In genomic region chr6:30717129-30717844, GRCh38 we compare ENCODE assay signal across 1 cellular context.
TF ChIP-seq lines count a peak whose summit lies in the region.

A gene with protein sequence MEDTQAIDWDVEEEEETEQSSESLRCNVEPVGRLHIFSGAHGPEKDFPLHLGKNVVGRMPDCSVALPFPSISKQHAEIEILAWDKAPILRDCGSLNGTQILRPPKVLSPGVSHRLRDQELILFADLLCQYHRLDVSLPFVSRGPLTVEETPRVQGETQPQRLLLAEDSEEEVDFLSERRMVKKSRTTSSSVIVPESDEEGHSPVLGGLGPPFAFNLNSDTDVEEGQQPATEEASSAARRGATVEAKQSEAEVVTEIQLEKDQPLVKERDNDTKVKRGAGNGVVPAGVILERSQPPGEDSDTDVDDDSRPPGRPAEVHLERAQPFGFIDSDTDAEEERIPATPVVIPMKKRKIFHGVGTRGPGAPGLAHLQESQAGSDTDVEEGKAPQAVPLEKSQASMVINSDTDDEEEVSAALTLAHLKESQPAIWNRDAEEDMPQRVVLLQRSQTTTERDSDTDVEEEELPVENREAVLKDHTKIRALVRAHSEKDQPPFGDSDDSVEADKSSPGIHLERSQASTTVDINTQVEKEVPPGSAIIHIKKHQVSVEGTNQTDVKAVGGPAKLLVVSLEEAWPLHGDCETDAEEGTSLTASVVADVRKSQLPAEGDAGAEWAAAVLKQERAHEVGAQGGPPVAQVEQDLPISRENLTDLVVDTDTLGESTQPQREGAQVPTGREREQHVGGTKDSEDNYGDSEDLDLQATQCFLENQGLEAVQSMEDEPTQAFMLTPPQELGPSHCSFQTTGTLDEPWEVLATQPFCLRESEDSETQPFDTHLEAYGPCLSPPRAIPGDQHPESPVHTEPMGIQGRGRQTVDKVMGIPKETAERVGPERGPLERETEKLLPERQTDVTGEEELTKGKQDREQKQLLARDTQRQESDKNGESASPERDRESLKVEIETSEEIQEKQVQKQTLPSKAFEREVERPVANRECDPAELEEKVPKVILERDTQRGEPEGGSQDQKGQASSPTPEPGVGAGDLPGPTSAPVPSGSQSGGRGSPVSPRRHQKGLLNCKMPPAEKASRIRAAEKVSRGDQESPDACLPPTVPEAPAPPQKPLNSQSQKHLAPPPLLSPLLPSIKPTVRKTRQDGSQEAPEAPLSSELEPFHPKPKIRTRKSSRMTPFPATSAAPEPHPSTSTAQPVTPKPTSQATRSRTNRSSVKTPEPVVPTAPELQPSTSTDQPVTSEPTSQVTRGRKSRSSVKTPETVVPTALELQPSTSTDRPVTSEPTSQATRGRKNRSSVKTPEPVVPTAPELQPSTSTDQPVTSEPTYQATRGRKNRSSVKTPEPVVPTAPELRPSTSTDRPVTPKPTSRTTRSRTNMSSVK (N-terminal part only) (minus strand): TSS chr6:30717281. CDS start chr6:30715175, 2,106 bp downstream.

TF ChIP-seq in HepG2, 621 proteins besides CTCF, POLR2A, EP300 and RAD21 (continued from another document and continues in another):
- TF ChIP-seq, protein P1, sequence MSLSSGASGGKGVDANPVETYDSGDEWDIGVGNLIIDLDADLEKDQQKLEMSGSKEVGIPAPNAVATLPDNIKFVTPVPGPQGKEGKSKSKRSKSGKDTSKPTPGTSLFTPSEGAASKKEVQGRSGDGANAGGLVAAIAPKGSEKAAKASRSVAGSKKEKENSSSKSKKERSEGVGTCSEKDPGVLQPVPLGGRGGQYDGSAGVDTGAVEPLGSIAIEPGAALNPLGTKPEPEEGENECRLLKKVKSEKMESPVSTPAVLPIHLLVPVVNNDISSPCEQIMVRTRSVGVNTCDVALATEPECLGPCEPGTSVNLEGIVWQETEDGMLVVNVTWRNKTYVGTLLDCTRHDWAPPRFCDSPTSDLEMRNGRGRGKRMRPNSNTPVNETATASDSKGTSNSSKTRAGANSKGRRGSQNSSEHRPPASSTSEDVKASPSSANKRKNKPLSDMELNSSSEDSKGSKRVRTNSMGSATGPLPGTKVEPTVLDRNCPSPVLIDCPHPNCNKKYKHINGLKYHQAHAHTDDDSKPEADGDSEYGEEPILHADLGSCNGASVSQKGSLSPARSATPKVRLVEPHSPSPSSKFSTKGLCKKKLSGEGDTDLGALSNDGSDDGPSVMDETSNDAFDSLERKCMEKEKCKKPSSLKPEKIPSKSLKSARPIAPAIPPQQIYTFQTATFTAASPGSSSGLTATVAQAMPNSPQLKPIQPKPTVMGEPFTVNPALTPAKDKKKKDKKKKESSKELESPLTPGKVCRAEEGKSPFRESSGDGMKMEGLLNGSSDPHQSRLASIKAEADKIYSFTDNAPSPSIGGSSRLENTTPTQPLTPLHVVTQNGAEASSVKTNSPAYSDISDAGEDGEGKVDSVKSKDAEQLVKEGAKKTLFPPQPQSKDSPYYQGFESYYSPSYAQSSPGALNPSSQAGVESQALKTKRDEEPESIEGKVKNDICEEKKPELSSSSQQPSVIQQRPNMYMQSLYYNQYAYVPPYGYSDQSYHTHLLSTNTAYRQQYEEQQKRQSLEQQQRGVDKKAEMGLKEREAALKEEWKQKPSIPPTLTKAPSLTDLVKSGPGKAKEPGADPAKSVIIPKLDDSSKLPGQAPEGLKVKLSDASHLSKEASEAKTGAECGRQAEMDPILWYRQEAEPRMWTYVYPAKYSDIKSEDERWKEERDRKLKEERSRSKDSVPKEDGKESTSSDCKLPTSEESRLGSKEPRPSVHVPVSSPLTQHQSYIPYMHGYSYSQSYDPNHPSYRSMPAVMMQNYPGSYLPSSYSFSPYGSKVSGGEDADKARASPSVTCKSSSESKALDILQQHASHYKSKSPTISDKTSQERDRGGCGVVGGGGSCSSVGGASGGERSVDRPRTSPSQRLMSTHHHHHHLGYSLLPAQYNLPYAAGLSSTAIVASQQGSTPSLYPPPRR (CRISPR knock-in tag; IDR thresholded peaks at IDR 0.05; ENCODE audit: borderline replicate concordance) = peak; percentile 85
- TF ChIP-seq POLR2AphosphoS5 (IDR thresholded peaks at IDR 0.05; ENCODE audit: low read depth, low read length) (peak; percentile 91), ZSCAN31 (CRISPR knock-in tag; IDR thresholded peaks at IDR 0.05; ENCODE audit: low read depth) (peak; percentile 88), ZNF83 (CRISPR knock-in tag; IDR thresholded peaks at IDR 0.05; ENCODE audit: borderline replicate concordance) (peak; percentile 70; the same call in 1 of the 2 replicates), ZNF839 (CRISPR knock-in tag; IDR thresholded peaks at IDR 0.05; ENCODE audit: borderline replicate concordance) (0 out of 2 replicates have a peak, but pooled peaks have one; percentile 75), BHLHE40 (IDR thresholded peaks at IDR 0.05; ENCODE audit: low read length) (peak; percentile 55), SMYD3 (CRISPR knock-in tag; IDR thresholded peaks at IDR 0.05) (peak; percentile 98), ZNF136 (CRISPR knock-in tag; IDR thresholded peaks at IDR 0.05; ENCODE audit: low read depth) (peak; percentile 60; the same call in 1 of the 2 replicates), TFDP2 (CRISPR knock-in tag; IDR thresholded peaks at IDR 0.05) (peak; percentile 100), PRDM15 (CRISPR knock-in tag; IDR thresholded peaks at IDR 0.05) (no peak), ZC3H4 (CRISPR knock-in tag; IDR thresholded peaks at IDR 0.05; ENCODE audit: borderline replicate concordance) (no peak; the same call in 1 of the 2 replicates), ARNT (IDR thresholded peaks at IDR 0.05) (no peak), ZNF562 (CRISPR knock-in tag; IDR thresholded peaks at IDR 0.05; ENCODE audit: borderline replicate concordance) (peak; percentile 64; the same call in 1 of the 2 replicates), TCF12 (IDR thresholded peaks at IDR 0.05) (no peak), TCF12 (CRISPR knock-in tag; IDR thresholded peaks at IDR 0.05) (peak; percentile 74; the same call in 1 of the 2 replicates), ZNF296 (CRISPR knock-in tag; conservative IDR thresholded peaks at IDR 0.05) (no peak), TEF (CRISPR knock-in tag; IDR thresholded peaks at IDR 0.05) (no peak; the same call in 1 of the 2 replicates), ZNF333 (CRISPR knock-in tag; IDR thresholded peaks at IDR 0.05; ENCODE audit: borderline replicate concordance) (peak; percentile 95; the same call in 1 of the 2 replicates)
- TF ChIP-seq, protein P2, sequence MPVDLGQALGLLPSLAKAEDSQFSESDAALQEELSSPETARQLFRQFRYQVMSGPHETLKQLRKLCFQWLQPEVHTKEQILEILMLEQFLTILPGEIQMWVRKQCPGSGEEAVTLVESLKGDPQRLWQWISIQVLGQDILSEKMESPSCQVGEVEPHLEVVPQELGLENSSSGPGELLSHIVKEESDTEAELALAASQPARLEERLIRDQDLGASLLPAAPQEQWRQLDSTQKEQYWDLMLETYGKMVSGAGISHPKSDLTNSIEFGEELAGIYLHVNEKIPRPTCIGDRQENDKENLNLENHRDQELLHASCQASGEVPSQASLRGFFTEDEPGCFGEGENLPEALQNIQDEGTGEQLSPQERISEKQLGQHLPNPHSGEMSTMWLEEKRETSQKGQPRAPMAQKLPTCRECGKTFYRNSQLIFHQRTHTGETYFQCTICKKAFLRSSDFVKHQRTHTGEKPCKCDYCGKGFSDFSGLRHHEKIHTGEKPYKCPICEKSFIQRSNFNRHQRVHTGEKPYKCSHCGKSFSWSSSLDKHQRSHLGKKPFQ (CRISPR knock-in tag; IDR thresholded peaks at IDR 0.05; ENCODE audit: insufficient replicate concordance) = peak; percentile 59
- TF ChIP-seq, protein P3, sequence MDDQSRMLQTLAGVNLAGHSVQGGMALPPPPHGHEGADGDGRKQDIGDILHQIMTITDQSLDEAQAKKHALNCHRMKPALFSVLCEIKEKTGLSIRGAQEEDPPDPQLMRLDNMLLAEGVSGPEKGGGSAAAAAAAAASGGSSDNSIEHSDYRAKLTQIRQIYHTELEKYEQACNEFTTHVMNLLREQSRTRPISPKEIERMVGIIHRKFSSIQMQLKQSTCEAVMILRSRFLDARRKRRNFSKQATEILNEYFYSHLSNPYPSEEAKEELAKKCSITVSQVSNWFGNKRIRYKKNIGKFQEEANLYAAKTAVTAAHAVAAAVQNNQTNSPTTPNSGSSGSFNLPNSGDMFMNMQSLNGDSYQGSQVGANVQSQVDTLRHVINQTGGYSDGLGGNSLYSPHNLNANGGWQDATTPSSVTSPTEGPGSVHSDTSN (CRISPR knock-in tag; IDR thresholded peaks at IDR 0.05; ENCODE audit: borderline replicate concordance) = peak; percentile 91; the same call in 1 of the 2 replicates
- TF ChIP-seq, protein P4, sequence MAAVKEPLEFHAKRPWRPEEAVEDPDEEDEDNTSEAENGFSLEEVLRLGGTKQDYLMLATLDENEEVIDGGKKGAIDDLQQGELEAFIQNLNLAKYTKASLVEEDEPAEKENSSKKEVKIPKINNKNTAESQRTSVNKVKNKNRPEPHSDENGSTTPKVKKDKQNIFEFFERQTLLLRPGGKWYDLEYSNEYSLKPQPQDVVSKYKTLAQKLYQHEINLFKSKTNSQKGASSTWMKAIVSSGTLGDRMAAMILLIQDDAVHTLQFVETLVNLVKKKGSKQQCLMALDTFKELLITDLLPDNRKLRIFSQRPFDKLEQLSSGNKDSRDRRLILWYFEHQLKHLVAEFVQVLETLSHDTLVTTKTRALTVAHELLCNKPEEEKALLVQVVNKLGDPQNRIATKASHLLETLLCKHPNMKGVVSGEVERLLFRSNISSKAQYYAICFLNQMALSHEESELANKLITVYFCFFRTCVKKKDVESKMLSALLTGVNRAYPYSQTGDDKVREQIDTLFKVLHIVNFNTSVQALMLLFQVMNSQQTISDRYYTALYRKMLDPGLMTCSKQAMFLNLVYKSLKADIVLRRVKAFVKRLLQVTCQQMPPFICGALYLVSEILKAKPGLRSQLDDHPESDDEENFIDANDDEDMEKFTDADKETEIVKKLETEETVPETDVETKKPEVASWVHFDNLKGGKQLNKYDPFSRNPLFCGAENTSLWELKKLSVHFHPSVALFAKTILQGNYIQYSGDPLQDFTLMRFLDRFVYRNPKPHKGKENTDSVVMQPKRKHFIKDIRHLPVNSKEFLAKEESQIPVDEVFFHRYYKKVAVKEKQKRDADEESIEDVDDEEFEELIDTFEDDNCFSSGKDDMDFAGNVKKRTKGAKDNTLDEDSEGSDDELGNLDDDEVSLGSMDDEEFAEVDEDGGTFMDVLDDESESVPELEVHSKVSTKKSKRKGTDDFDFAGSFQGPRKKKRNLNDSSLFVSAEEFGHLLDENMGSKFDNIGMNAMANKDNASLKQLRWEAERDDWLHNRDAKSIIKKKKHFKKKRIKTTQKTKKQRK (IDR thresholded peaks at IDR 0.05; ENCODE audit: low read length) = no peak; the same call in 1 of the 2 replicates
- TF ChIP-seq, protein P5, sequence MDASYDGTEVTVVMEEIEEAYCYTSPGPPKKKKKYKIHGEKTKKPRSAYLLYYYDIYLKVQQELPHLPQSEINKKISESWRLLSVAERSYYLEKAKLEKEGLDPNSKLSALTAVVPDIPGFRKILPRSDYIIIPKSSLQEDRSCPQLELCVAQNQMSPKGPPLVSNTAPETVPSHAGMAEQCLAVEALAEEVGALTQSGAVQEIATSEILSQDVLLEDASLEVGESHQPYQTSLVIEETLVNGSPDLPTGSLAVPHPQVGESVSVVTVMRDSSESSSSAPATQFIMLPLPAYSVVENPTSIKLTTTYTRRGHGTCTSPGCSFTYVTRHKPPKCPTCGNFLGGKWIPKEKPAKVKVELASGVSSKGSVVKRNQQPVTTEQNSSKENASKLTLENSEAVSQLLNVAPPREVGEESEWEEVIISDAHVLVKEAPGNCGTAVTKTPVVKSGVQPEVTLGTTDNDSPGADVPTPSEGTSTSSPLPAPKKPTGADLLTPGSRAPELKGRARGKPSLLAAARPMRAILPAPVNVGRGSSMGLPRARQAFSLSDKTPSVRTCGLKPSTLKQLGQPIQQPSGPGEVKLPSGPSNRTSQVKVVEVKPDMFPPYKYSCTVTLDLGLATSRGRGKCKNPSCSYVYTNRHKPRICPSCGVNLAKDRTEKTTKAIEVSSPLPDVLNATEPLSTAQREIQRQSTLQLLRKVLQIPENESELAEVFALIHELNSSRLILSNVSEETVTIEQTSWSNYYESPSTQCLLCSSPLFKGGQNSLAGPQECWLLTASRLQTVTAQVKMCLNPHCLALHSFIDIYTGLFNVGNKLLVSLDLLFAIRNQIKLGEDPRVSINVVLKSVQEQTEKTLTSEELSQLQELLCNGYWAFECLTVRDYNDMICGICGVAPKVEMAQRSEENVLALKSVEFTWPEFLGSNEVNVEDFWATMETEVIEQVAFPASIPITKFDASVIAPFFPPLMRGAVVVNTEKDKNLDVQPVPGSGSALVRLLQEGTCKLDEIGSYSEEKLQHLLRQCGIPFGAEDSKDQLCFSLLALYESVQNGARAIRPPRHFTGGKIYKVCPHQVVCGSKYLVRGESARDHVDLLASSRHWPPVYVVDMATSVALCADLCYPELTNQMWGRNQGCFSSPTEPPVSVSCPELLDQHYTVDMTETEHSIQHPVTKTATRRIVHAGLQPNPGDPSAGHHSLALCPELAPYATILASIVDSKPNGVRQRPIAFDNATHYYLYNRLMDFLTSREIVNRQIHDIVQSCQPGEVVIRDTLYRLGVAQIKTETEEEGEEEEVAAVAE (CRISPR knock-in tag; IDR thresholded peaks at IDR 0.05; ENCODE audit: borderline replicate concordance) = peak; percentile 89
